20 cellular contexts compared by ENCODE assay signal in the genomic region with DNA sequence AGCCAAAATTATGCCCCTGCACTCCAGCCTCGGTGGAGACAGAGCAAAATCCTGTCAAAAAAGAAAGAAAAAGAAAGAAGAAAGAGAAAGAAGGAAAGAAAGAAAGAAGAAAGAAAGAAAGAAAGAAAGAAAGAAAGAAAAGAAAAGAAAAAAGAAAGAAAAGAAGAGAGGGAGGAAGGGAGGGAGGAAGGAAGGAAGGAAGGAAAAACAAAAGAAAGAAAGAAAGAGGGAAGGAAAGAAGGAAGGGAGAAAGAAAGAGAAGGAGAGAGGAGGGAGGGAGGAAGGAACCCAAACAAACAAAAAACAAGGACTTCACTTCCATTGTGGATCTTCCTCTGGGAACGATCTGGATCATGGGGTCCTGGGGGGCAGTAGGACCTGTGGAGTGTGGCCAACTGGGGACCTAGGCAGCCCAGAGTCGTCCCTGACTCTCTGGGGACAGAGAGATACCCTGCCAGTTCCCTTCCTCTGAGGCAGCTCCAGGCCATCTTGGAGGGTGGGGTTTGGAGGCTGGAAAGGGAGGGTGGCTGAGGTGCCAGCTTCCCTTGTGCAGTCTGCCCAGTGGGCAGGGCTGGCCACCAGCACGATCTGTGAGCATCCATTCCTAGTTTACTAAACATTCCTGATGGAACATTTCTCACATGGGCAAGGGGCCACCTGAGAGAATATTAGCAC.
DNase-seq lines count a peak whose midpoint lies in the region; ATAC-seq, FAIRE-seq and TF ChIP-seq lines count a peak whose summit lies in the region.
"Had no signal": no experiment of that assay in that cellular context is flagged by ENCODE, and none has a peak within 500 bp of the region (broad histone marks: within the 10 kb centered on the region; RNA-seq: fewer than 3 reads in every experiment).

No MANE protein-coding gene starts in this region.

- CTCF ChIA-PET in HEK293 (lab: Yijun Ruan, JAX): interaction anchor here (0.7 kb wide), 1 partner anchor 590 kb away, joined by 3 read pairs; no protein-coding TSS in a partner anchor

- no peak overlapping the region for H3K27ac ChIP-seq in HEK293 (ENCODE audit: extremely low read depth, low read depth, low read length)
- 0 out of 2 replicates have a peak overlapping the region, but pooled peaks have one; percentile 84 for H3K27ac ChIP-seq in WERI-Rb-1
- H3K27ac ChIP-seq in kidney (ENCODE audit: low read depth in 2 of 2, low read length in 2 of 2): no peak overlapping the region
- no peak overlapping the region for H3K27ac ChIP-seq in spleen
- H3K27ac ChIP-seq: BLaER1 had no signal

- H3K4me1 ChIP-seq in HEK293 (ENCODE audit: control insufficient read depth, insufficient read depth, low read length) (no peaks in the 10 kb centered on the region), kidney (ENCODE audit: control insufficient read depth in 1 of 2, insufficient read depth in 1 of 2, low read depth in 1 of 2, low read length in 2 of 2) (peaks cover 0 to 3% of the 10 kb centered on the region in 2 donors), spleen (peaks cover 0 to 19% (median 0%) of the 10 kb centered on the region in 6 donors)
- H3K4me1 ChIP-seq: BLaER1 had no signal

- H3K27me3 ChIP-seq in WERI-Rb-1 (ENCODE audit: insufficient read depth, low read depth, severe bottlenecking) (no peaks in the 10 kb centered on the region), spleen (replicated peaks in 1 of 7) (peaks cover 0 to 43% (median 4%) of the 10 kb centered on the region in 7 donors)
- H3K27me3 ChIP-seq: BLaER1 had no signal

- POLR2A ChIA-PET in HEK293 (lab: Yijun Ruan, JAX): no interaction called here

- H3K36me3 ChIP-seq in HEK293 (ENCODE audit: control insufficient read depth in 2 of 2, insufficient read depth in 1 of 2, low read length in 2 of 2) (no peaks in the 10 kb centered on the region), WERI-Rb-1 (no peaks in the 10 kb centered on the region), kidney (ENCODE audit: control insufficient read depth in 1 of 2, insufficient read depth in 2 of 2, low read length in 2 of 2) (no peaks in the 10 kb centered on the region), spleen (no peaks in the 10 kb centered on the region)
- H3K36me3 ChIP-seq: BLaER1 had no signal

- TF ChIP-seq POLR2A in spleen (IDR thresholded peaks at IDR 0.05): no peak

- no peak for ATAC-seq in left lobe of liver
- ATAC-seq in HG02759 (IDR thresholded peaks at IDR 0.05; ENCODE audit: unreplicated experiment): no peak
- no peak for ATAC-seq in HG03571 (IDR thresholded peaks at IDR 0.05; ENCODE audit: unreplicated experiment)
- ATAC-seq: CD8-positive, alpha-beta T cell; HCT116 had no signal

- TF ChIP-seq CTCF in HEK293 (tag by site-specific recombination; IDR thresholded peaks at IDR 0.05): no peak
- TF ChIP-seq CTCF in WERI-Rb-1 (IDR thresholded peaks at IDR 0.05; ENCODE audit: low read depth, low read length): no peak
- TF ChIP-seq CTCF in kidney (IDR thresholded peaks at IDR 0.05; ENCODE audit: borderline replicate concordance, extremely low read depth, insufficient read depth): no peak
- TF ChIP-seq CTCF in spleen (IDR thresholded peaks at IDR 0.05 in 8 of 11, conservative IDR thresholded peaks at IDR 0.05 in 3 of 11): no peak

- no peak overlapping the region for H3K9ac ChIP-seq in kidney (ENCODE audit: low read length in 2 of 2)
- H3K9ac ChIP-seq: BLaER1 had no signal

- H3K9me3 ChIP-seq in HEK293 (ENCODE audit: control insufficient read depth, insufficient read depth, low read depth, low read length) (no peaks in the 10 kb centered on the region), WERI-Rb-1 (ENCODE audit: severe bottlenecking) (no peaks in the 10 kb centered on the region), kidney (ENCODE audit: control insufficient read depth in 1 of 2, low read length in 2 of 2) (peaks cover 2 to 3% of the 10 kb centered on the region in 2 donors), spleen (no peaks in the 10 kb centered on the region)
- H3K9me3 ChIP-seq: BLaER1 had no signal

- DNase-seq in WERI-Rb-1: no peak
- peak; percentile 12 for DNase-seq in kidney
- DNase-seq in spleen: peak; percentile 56
- DNase-seq in left lobe of liver (ENCODE audit: low spot score): no peak
- DNase-seq: Calu3; CD8-positive, alpha-beta T cell; GF-D8; GOT3; KBM-7; NCI-H1105; NCI-H2081; NCI-H2171 treated with DMSO at 0.1 percent for 48 hours; NCI-H446 treated with DMSO at 0.1 percent for 48 hours; SHP77 had no signal

- WGBS in spleen, 5 donors: 53 to 78% (median 70%) methylated on average over 4 of the region's 4 CpGs

- intact Hi-C loops in kidney (cut with DNase I) (no loop called here), spleen (cut with DNase I; ENCODE audit: low total_unique reads) (no loop called here)

- no peak for FAIRE-seq in kidney (lab: Jason Lieb, UNC)
- FAIRE-seq: GM12891 had no signal

- no peak overlapping the region for H3K4me3 ChIP-seq in HEK293 (ENCODE audit: low read depth, low read length)
- H3K4me3 ChIP-seq in WERI-Rb-1 (ENCODE audit: low read depth, low read length): no peak overlapping the region
- H3K4me3 ChIP-seq in kidney (ENCODE audit: low read length in 2 of 2): no peak overlapping the region
- H3K4me3 ChIP-seq in spleen: no peak overlapping the region
- H3K4me3 ChIP-seq: BLaER1 had no signal

TF ChIP-seq in HEK293, 187 proteins besides CTCF, POLR2A, EP300 and RAD21:
- TF ChIP-seq KLF7 (tag by site-specific recombination; IDR thresholded peaks at IDR 0.05; ENCODE audit: borderline replicate concordance) (no peak), ZNF239 (tag by site-specific recombination; IDR thresholded peaks at IDR 0.05) (no peak), ZNF624 (tag by site-specific recombination; IDR thresholded peaks at IDR 0.05) (no peak), ZNF274 (IDR thresholded peaks at IDR 0.05; ENCODE audit: low read length) (no peak), ZNF274 (tag by site-specific recombination; IDR thresholded peaks at IDR 0.05; ENCODE audit: borderline replicate concordance) (no peak), ZNF529 (tag by site-specific recombination; IDR thresholded peaks at IDR 0.05; ENCODE audit: insufficient replicate concordance) (no peak), ZNF366 (tag by site-specific recombination; conservative IDR thresholded peaks at IDR 0.05) (peak; percentile 90)

Comparison
In these comparisons a context has a peak if more than half of its experiments do, and no peak if none do; other contexts are left out.
1. DNase-seq: peak in kidney (single experiment) and spleen (single experiment); none in WERI-Rb-1 (single experiment) and left lobe of liver (single experiment).